In the genomic region with DNA sequence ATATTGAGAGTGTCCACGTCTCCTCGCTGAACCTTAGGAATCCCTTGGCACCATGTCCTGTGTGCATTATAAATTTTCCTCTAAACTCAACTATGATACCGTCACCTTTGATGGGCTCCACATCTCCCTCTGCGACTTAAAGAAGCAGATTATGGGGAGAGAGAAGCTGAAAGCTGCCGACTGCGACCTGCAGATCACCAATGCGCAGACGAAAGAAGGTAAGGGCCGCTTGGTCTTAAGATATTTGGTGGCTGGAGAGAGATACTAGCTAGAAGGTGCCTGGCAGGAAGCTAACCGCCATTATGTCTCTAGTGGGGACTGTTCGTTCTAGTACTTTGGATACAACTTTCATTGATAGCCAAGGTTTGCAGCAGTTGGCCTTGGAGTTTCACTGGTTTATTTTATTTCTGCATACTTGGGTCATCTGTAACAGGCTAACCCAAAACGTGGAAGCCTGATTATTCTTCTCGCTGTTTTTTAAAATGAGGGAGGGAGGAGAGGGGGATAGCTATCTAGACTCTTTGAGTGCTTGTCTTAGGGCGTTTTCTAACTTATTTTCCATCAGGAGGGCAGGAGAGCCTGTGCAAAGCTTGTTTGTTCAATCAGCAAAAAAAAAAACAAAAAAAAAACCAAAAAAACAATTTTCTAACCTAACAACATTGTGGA, we compare ENCODE assay signal across 1 cellular context.
TF ChIP-seq lines count a peak whose summit lies in the region.

No MANE protein-coding gene starts in this region.

TF ChIP-seq in GM23338, 12 proteins besides CTCF, POLR2A, EP300 and RAD21 (continued from another document):
- TF ChIP-seq, protein P1, sequence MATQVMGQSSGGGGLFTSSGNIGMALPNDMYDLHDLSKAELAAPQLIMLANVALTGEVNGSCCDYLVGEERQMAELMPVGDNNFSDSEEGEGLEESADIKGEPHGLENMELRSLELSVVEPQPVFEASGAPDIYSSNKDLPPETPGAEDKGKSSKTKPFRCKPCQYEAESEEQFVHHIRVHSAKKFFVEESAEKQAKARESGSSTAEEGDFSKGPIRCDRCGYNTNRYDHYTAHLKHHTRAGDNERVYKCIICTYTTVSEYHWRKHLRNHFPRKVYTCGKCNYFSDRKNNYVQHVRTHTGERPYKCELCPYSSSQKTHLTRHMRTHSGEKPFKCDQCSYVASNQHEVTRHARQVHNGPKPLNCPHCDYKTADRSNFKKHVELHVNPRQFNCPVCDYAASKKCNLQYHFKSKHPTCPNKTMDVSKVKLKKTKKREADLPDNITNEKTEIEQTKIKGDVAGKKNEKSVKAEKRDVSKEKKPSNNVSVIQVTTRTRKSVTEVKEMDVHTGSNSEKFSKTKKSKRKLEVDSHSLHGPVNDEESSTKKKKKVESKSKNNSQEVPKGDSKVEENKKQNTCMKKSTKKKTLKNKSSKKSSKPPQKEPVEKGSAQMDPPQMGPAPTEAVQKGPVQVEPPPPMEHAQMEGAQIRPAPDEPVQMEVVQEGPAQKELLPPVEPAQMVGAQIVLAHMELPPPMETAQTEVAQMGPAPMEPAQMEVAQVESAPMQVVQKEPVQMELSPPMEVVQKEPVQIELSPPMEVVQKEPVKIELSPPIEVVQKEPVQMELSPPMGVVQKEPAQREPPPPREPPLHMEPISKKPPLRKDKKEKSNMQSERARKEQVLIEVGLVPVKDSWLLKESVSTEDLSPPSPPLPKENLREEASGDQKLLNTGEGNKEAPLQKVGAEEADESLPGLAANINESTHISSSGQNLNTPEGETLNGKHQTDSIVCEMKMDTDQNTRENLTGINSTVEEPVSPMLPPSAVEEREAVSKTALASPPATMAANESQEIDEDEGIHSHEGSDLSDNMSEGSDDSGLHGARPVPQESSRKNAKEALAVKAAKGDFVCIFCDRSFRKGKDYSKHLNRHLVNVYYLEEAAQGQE (IDR thresholded peaks at IDR 0.05; ENCODE audit: unreplicated experiment): no peak
- TF ChIP-seq, protein P2, sequence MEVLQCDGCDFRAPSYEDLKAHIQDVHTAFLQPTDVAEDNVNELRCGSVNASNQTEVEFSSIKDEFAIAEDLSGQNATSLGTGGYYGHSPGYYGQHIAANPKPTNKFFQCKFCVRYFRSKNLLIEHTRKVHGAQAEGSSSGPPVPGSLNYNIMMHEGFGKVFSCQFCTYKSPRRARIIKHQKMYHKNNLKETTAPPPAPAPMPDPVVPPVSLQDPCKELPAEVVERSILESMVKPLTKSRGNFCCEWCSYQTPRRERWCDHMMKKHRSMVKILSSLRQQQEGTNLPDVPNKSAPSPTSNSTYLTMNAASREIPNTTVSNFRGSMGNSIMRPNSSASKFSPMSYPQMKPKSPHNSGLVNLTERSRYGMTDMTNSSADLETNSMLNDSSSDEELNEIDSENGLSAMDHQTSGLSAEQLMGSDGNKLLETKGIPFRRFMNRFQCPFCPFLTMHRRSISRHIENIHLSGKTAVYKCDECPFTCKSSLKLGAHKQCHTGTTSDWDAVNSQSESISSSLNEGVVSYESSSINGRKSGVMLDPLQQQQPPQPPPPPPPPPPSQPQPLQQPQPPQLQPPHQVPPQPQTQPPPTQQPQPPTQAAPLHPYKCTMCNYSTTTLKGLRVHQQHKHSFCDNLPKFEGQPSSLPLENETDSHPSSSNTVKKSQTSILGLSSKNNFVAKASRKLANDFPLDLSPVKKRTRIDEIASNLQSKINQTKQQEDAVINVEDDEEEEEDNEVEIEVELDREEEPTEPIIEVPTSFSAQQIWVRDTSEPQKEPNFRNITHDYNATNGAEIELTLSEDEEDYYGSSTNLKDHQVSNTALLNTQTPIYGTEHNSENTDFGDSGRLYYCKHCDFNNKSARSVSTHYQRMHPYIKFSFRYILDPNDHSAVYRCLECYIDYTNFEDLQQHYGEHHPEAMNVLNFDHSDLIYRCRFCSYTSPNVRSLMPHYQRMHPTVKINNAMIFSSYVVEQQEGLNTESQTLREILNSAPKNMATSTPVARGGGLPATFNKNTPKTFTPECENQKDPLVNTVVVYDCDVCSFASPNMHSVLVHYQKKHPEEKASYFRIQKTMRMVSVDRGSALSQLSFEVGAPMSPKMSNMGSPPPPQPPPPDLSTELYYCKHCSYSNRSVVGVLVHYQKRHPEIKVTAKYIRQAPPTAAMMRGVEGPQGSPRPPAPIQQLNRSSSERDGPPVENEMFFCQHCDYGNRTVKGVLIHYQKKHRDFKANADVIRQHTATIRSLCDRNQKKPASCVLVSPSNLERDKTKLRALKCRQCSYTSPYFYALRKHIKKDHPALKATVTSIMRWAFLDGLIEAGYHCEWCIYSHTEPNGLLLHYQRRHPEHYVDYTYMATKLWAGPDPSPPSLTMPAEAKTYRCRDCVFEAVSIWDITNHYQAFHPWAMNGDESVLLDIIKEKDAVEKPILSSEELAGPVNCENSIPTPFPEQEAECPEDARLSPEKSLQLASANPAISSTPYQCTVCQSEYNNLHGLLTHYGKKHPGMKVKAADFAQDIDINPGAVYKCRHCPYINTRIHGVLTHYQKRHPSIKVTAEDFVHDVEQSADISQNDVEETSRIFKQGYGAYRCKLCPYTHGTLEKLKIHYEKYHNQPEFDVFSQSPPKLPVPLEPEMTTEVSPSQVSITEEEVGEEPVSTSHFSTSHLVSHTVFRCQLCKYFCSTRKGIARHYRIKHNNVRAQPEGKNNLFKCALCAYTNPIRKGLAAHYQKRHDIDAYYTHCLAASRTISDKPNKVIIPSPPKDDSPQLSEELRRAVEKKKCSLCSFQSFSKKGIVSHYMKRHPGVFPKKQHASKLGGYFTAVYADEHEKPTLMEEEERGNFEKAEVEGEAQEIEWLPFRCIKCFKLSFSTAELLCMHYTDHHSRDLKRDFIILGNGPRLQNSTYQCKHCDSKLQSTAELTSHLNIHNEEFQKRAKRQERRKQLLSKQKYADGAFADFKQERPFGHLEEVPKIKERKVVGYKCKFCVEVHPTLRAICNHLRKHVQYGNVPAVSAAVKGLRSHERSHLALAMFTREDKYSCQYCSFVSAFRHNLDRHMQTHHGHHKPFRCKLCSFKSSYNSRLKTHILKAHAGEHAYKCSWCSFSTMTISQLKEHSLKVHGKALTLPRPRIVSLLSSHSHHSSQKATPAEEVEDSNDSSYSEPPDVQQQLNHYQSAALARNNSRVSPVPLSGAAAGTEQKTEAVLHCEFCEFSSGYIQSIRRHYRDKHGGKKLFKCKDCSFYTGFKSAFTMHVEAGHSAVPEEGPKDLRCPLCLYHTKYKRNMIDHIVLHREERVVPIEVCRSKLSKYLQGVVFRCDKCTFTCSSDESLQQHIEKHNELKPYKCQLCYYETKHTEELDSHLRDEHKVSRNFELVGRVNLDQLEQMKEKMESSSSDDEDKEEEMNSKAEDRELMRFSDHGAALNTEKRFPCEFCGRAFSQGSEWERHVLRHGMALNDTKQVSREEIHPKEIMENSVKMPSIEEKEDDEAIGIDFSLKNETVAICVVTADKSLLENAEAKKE (CRISPR knock-in tag; IDR thresholded peaks at IDR 0.05): no peak
- TF ChIP-seq JUNB (IDR thresholded peaks at IDR 0.05; ENCODE audit: unreplicated experiment) (no peak), NANOG (IDR thresholded peaks at IDR 0.05; ENCODE audit: borderline replicate concordance) (no peak)
